Comparison of ENCODE assay signal across 8 cellular contexts in genomic region chr6:26055670-26056582, GRCh38. TPM values are rescaled to one million over a fixed set of nuclear protein-coding genes. Genes with fewer than 3 reads are reported as not detected.
DNase-seq lines count a peak whose midpoint lies in the region; ATAC-seq and TF ChIP-seq lines count a peak whose summit lies in the region.

No MANE protein-coding gene starts in this region.

- H3K27me3 ChIP-seq in kidney epithelial cell (ENCODE audit: control insufficient read depth, insufficient read depth, low read length): no peaks in the 10 kb centered on the region

- ATAC-seq in GM19025 (IDR thresholded peaks at IDR 0.05; ENCODE audit: low read depth, unreplicated experiment): peak; percentile 72
- ATAC-seq in HG03280 (IDR thresholded peaks at IDR 0.05; ENCODE audit: unreplicated experiment): peak; percentile 71

- H3K4me3 ChIP-seq in AG10803 (ENCODE audit: low read length): peak overlapping the region; percentile 77
- H3K4me3 ChIP-seq in kidney epithelial cell (ENCODE audit: low read depth, low read length): peak overlapping the region; percentile 63

- H3K36me3 ChIP-seq in kidney epithelial cell (ENCODE audit: control insufficient read depth, insufficient read depth, low read length): no peaks in the 10 kb centered on the region

- peak; percentile 85 for DNase-seq in AG10803 (ENCODE audit: low read depth)
- peak; percentile 91 for DNase-seq in NCI-H345 (lab: John Stamatoyannopoulos, UW)
- DNase-seq in activated CD4-positive, CD25-positive, alpha-beta regulatory T cell treated with anti-CD3 and anti-CD28 coated beads, Interleukin-2, amount 50 U/mL, for 16 hours (ENCODE audit: low read depth, low spot score): peak; percentile 70
- DNase-seq in cerebellum (ENCODE audit: low spot score): peak; percentile 92
- DNase-seq in kidney epithelial cell (ENCODE audit: low read depth): peak; percentile 61
- DNase-seq in stimulated activated CD4-positive, alpha-beta T cell treated with anti-CD3 and anti-CD28 coated beads, Interleukin-15, amount 100 ng/mL, for 24 hours: peak; percentile 88

- TF ChIP-seq CTCF in AG10803 (conservative IDR thresholded peaks at IDR 0.05; ENCODE audit: low read length): no peak
- TF ChIP-seq CTCF in kidney epithelial cell (IDR thresholded peaks at IDR 0.05; ENCODE audit: insufficient read depth, low read length, poor library complexity, severe bottlenecking): no peak

RNA-seq across cellular contexts. Expression of gene HFE, which starts 31.3 kb away (rescaled TPM):
- total RNA-seq in cerebellum (1.5 TPM), kidney epithelial cell (1.4 and 2.6 TPM in 2 replicates)

Comparison
In these comparisons a context has a peak if more than half of its experiments do, and no peak if none do; other contexts are left out.
1. Peak in every context shown above with its lines: DNase-seq, ATAC-seq and H3K4me3 ChIP-seq.